In genomic region chr6:146598785-146599405, GRCh38 we compare ENCODE assay signal across 9 cellular contexts. TPM values are rescaled to one million over a fixed set of nuclear protein-coding genes. Genes with fewer than 3 reads are reported as not detected.
DNase-seq lines count a peak whose midpoint lies in the region; ATAC-seq, FAIRE-seq and TF ChIP-seq lines count a peak whose summit lies in the region.
"Had no signal": no experiment of that assay in that cellular context is flagged by ENCODE, and none has a peak within 500 bp of the region (broad histone marks: within the 10 kb centered on the region; RNA-seq: fewer than 3 reads in every experiment).

ADGB (plus strand) TSS chr6:146598972; CDS start chr6:146599041, 69 bp downstream.

- H3K4me3 ChIP-seq in mesendoderm (ENCODE audit: low read length): no peak within 1 kb of the TSS
- H3K4me3 ChIP-seq in tibial nerve: peak within 1 kb of the TSS; percentile 21 to 51 (median 32)

- no peak for FAIRE-seq in GM19239 (lab: Jason Lieb, UNC)

- H3K23ac ChIP-seq in mesendoderm (ENCODE audit: low read length): no peak within 1 kb of the TSS

- no peak within 1 kb of the TSS for H2BK120ac ChIP-seq in mesendoderm (ENCODE audit: low read depth, low read length)

- TF ChIP-seq CTCF in tibial nerve (IDR thresholded peaks at IDR 0.05): no peak

- peak within 1 kb of the TSS; percentile 74 for H3K56ac ChIP-seq in mesendoderm (ENCODE audit: low read length)

- no peak within 1 kb of the TSS for H2BK15ac ChIP-seq in mesendoderm (replicated peaks; ENCODE audit: low read depth)

- TF ChIP-seq POLR2A in erythroblast (IDR thresholded peaks at IDR 0.05; ENCODE audit: low read length) (no peak), tibial nerve (IDR thresholded peaks at IDR 0.05) (no peak)

- DNase-seq in AG08396 (ENCODE audit: low spot score) (peak; percentile 82), SK-N-DZ (ENCODE audit: low spot score) (peak; percentile 62), erythroblast (lab: John Stamatoyannopoulos, UW) (peak; percentile 28 to 38), mesendoderm (peak; percentile 83), tibial nerve (ENCODE audit: low spot score in 2 of 2) (no peak), mesenteric fat pad (ENCODE audit: low spot score) (no peak), GM19239 (ENCODE audit: insufficient read length, low spot score) (no peak)

- H3K18ac ChIP-seq in mesendoderm (ENCODE audit: low read length): no peak within 1 kb of the TSS

- H3K4ac ChIP-seq in mesendoderm (ENCODE audit: low read depth, low read length): no peak within 1 kb of the TSS

- peak; percentile 40 for ATAC-seq in HG02870 (IDR thresholded peaks at IDR 0.05; ENCODE audit: unreplicated experiment)

- no peak within 1 kb of the TSS for H3K27ac ChIP-seq in mesendoderm (ENCODE audit: low read depth, low read length)
- no peak within 1 kb of the TSS for H3K27ac ChIP-seq in tibial nerve

- no peaks in the 10 kb centered on the region for H3K9me3 ChIP-seq in tibial nerve

- no peak within 1 kb of the TSS for H2BK5ac ChIP-seq in mesendoderm (ENCODE audit: low read length)

- peak within 1 kb of the TSS; percentile 63 for H3K9ac ChIP-seq in mesendoderm (ENCODE audit: low read length)

- H3K36me3 ChIP-seq in mesendoderm (ENCODE audit: control insufficient read depth, insufficient read depth, low read length) (no peaks in the 10 kb centered on the region), tibial nerve (no peaks in the 10 kb centered on the region)

- peak within 1 kb of the TSS; percentile 88 for H3K4me2 ChIP-seq in mesendoderm (ENCODE audit: low read length)

- H3K27me3 ChIP-seq in mesendoderm (ENCODE audit: insufficient read depth, low read length, poor library complexity) (no peaks in the 10 kb centered on the region), tibial nerve (no peaks in the 10 kb centered on the region)

- H4K5ac ChIP-seq in mesendoderm (ENCODE audit: low read length): no peak within 1 kb of the TSS

- no peak for TF ChIP-seq EP300 in tibial nerve (IDR thresholded peaks at IDR 0.05)

- WGBS in mesendoderm (ENCODE audit: extremely low coverage, insufficient coverage, low lambda C conversion rate): no CpG with 5 or more reads among the region's 32 CpGs
- WGBS in tibial nerve, 2 donors: 3 to 5% methylated on average over 25 to 32 of the region's 32 CpGs

- H3K4me1 ChIP-seq in mesendoderm (ENCODE audit: control insufficient read depth, low read depth, low read length): no peaks in the 10 kb centered on the region
- H3K4me1 ChIP-seq in tibial nerve: peaks cover 0 to 11% (median 2%) of the 10 kb centered on the region in 4 donors

- H3K79me1 ChIP-seq in mesendoderm (ENCODE audit: low read length): no peaks in the 10 kb centered on the region

- H2AK5ac ChIP-seq in mesendoderm (ENCODE audit: low read length): no peak within 1 kb of the TSS

- H4K8ac ChIP-seq in mesendoderm (ENCODE audit: low read depth, low read length): no peak within 1 kb of the TSS

- H3K79me2 ChIP-seq in mesendoderm (ENCODE audit: control insufficient read depth, insufficient read depth, low read length): no peaks in the 10 kb centered on the region

RNA-seq across cellular contexts. Expression of gene ADGB, which starts in this region (rescaled TPM):
- not detected in 2 replicates for polyA plus RNA-seq in SK-N-DZ (2014; cell fraction: cytosol; rRNA removed)
- not detected in 2 replicates for polyA plus RNA-seq in SK-N-DZ (2014; cell fraction: nucleus; rRNA removed)
- polyA plus RNA-seq in mesendoderm (2013, experiment 1 of 2): 0.08 TPM
- polyA plus RNA-seq in mesendoderm (2013, experiment 2 of 2): not detected
- total RNA-seq in tibial nerve: not detected
- not detected for total RNA-seq in mesenteric fat pad
- polyA plus RNA-seq: adipose tissue had no signal

Comparison
In these comparisons a context has a peak if more than half of its experiments do, and no peak if none do; other contexts are left out.
1. DNase-seq: peak in AG08396 (single experiment), SK-N-DZ (single experiment), erythroblast (2 of 2) and mesendoderm (single experiment); none in tibial nerve (0 of 2), mesenteric fat pad (single experiment) and GM19239 (single experiment).